In the genomic region with DNA sequence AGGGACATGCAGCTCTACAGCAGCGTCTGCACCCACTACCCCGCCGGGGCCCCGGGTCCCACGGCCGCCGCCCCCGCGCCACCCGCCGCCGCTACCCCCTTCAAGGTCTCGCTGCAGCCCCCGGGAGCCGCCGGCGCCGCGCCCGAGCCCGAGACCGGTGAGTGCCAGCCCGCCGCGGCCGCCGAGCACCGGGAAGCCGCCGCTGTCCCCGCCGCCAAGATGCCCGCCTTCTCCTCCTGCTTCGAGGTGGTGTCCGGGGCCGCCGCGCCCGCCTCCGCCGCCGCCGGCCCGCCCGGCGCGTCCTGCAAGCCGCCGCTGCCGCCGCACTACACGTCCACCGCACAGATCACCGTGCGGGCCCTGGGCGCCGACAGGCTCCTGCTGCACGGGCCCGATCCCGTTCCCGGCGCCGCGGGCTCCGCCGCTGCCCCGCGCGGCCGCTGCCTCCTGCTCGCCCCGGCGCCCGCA, we compare ENCODE assay signal across 8 cellular contexts. TPM values are rescaled to one million over a fixed set of nuclear protein-coding genes. Genes with fewer than 3 reads are reported as not detected.
A peak's percentile ranks its signal among the peaks of the same experiment; 100 is the strongest.
DNase-seq lines count a peak whose midpoint lies in the region; ATAC-seq and TF ChIP-seq lines count a peak whose summit lies in the region.

No MANE protein-coding gene starts in this region.

- DNase-seq in AG10803 (ENCODE audit: low read depth) (peak; percentile 6), nephron progenitor cell (no peak), NCI-H526 treated with DMSO at 0.1 percent for 48 hours (lab: John Stamatoyannopoulos, UW) (no peak)

- H3K36me3 Mint-ChIP-seq in activated T-helper 17 cell treated with anti-CD3 and anti-CD28 coated beads, Interleukin-2, amount 50 U/mL, for 72 hours (ENCODE audit: low read depth) = peaks cover 42% of the 10 kb centered on the region
- H3K36me3 Mint-ChIP-seq in stimulated activated memory B cell treated with anti-CD40 and anti-IgM and Interleukin-4, amounts not matched to agents 10 μg/mL and 1 μg/mL and 100 μg/mL, for 72 hours = peaks cover 23% of the 10 kb centered on the region
- H3K36me3 Mint-ChIP-seq in nephron progenitor cell (ENCODE audit: low read depth) = no peaks in the 10 kb centered on the region

- H3K9me3 Mint-ChIP-seq in activated T-helper 17 cell treated with anti-CD3 and anti-CD28 coated beads, Interleukin-2, amount 50 U/mL, for 72 hours = no peaks in the 10 kb centered on the region
- H3K9me3 Mint-ChIP-seq in stimulated activated memory B cell treated with anti-CD40 and anti-IgM and Interleukin-4, amounts not matched to agents 10 μg/mL and 1 μg/mL and 100 μg/mL, for 72 hours = no peaks in the 10 kb centered on the region
- no peaks in the 10 kb centered on the region for H3K9me3 Mint-ChIP-seq in nephron progenitor cell

- H3K27me3 Mint-ChIP-seq in activated T-helper 17 cell treated with anti-CD3 and anti-CD28 coated beads, Interleukin-2, amount 50 U/mL, for 72 hours = no peaks in the 10 kb centered on the region
- H3K27me3 Mint-ChIP-seq in stimulated activated memory B cell treated with anti-CD40 and anti-IgM and Interleukin-4, amounts not matched to agents 10 μg/mL and 1 μg/mL and 100 μg/mL, for 72 hours = no peaks in the 10 kb centered on the region
- H3K27me3 Mint-ChIP-seq in nephron progenitor cell (ENCODE audit: low read depth, poor library complexity) = peaks cover 17% of the 10 kb centered on the region

- TF ChIP-seq CTCF in AG10803 (conservative IDR thresholded peaks at IDR 0.05; ENCODE audit: low read length) = no peak
- TF ChIP-seq CTCF in nephron progenitor cell (IDR thresholded peaks at IDR 0.05) = no peak

- ATAC-seq in GM18909 (IDR thresholded peaks at IDR 0.05; ENCODE audit: poor library complexity, unreplicated experiment) (peak; percentile 17), HG03196 (IDR thresholded peaks at IDR 0.05; ENCODE audit: unreplicated experiment) (peak; percentile 8)
- peak; percentile 1 for ATAC-seq in activated T-helper 17 cell treated with anti-CD3 and anti-CD28 coated beads, Interleukin-2, amount 50 U/mL, for 72 hours (replicated peaks)
- peak; percentile 0 for ATAC-seq in stimulated activated memory B cell treated with anti-CD40 and anti-IgM and Interleukin-4, amounts not matched to agents 10 μg/mL and 1 μg/mL and 100 μg/mL, for 72 hours

- peak overlapping the region; percentile 84 for H3K4me3 ChIP-seq in AG10803 (ENCODE audit: low read length)
- H3K4me3 ChIP-seq in iPS-11a (ENCODE audit: low read depth, low read length) = peak overlapping the region; percentile 53

- no peak overlapping the region for H3K27ac Mint-ChIP-seq in activated T-helper 17 cell treated with anti-CD3 and anti-CD28 coated beads, Interleukin-2, amount 50 U/mL, for 72 hours
- peak overlapping the region; percentile 84 for H3K27ac Mint-ChIP-seq in stimulated activated memory B cell treated with anti-CD40 and anti-IgM and Interleukin-4, amounts not matched to agents 10 μg/mL and 1 μg/mL and 100 μg/mL, for 72 hours
- no peak overlapping the region for H3K27ac Mint-ChIP-seq in nephron progenitor cell

- no peak overlapping the region for H3K4me3 Mint-ChIP-seq in activated T-helper 17 cell treated with anti-CD3 and anti-CD28 coated beads, Interleukin-2, amount 50 U/mL, for 72 hours
- H3K4me3 Mint-ChIP-seq in stimulated activated memory B cell treated with anti-CD40 and anti-IgM and Interleukin-4, amounts not matched to agents 10 μg/mL and 1 μg/mL and 100 μg/mL, for 72 hours = peak overlapping the region; percentile 95
- no peak overlapping the region for H3K4me3 Mint-ChIP-seq in nephron progenitor cell

- H3K4me1 Mint-ChIP-seq in activated T-helper 17 cell treated with anti-CD3 and anti-CD28 coated beads, Interleukin-2, amount 50 U/mL, for 72 hours = peaks cover 20% of the 10 kb centered on the region
- peaks cover 46% of the 10 kb centered on the region for H3K4me1 Mint-ChIP-seq in stimulated activated memory B cell treated with anti-CD40 and anti-IgM and Interleukin-4, amounts not matched to agents 10 μg/mL and 1 μg/mL and 100 μg/mL, for 72 hours
- peaks cover 25% of the 10 kb centered on the region for H3K4me1 Mint-ChIP-seq in nephron progenitor cell

RNA-seq across cellular contexts. Expression of gene OTUD1, which starts 0.6 kb away (rescaled TPM):
- 10 to 100 TPM; 11.5 to 13.1 TPM for total RNA-seq in activated T-helper 17 cell treated with anti-CD3 and anti-CD28 coated beads, Interleukin-2, amount 50 U/mL, for 72 hours
